ENCODE assay signal across 5 cellular contexts in the genomic region with DNA sequence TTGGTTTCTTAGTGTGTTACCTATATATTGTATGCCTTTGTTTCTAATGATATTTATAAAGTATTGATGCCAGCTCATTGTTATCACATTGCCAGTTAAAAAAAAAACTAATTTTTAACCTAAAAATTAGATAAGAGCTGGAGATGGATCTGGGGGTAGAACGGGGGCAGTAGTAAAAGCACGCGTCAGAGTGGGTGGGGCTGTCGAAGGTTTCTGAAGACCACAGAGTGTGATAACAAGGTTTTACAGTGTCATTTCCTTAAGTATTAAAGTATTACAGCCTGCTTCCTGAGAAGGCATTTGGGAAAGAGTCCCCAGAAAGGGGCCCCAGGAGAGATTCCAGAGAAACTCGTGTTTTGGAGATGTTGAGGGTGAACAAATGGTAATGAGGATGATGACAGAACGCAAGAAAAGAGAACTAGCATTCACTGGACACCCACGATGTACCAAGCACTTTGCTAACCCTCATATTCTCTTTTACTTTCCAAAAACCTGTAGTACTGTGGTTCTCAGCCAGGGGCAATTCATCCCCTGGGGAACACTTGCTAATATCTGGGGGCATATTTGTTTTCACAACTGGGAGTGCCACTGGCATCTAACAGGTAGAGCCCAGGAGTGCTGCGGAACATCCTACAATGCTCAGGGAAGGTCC. TPM values are rescaled to one million over a fixed set of nuclear protein-coding genes. Genes with fewer than 3 reads are reported as not detected.
"Had no signal": no experiment of that assay in that cellular context is flagged by ENCODE, and none has a peak within 500 bp of the region (broad histone marks: within the 10 kb centered on the region; RNA-seq: fewer than 3 reads in every experiment).

No MANE protein-coding gene starts in this region.

RNA-seq across cellular contexts. Expression of gene FCGR3A, which starts 30.4 kb away (rescaled TPM):
- total RNA-seq: dermis blood vessel endothelial cell, mammary epithelial cell, myocyte, neural crest cell, pulmonary artery endothelial cell had no signal
- polyA plus RNA-seq: mammary epithelial cell had no signal

RNA-seq across cellular contexts. Expression of gene FCGR3B, which starts 51.0 kb away (rescaled TPM):
- total RNA-seq: dermis blood vessel endothelial cell, mammary epithelial cell, myocyte, neural crest cell, pulmonary artery endothelial cell had no signal
- polyA plus RNA-seq: mammary epithelial cell had no signal

RNA-seq across cellular contexts. Expression of gene HSPA6, which starts 55.6 kb away (rescaled TPM):
- total RNA-seq: myocyte, neural crest cell had no signal
